9 cellular contexts compared by ENCODE assay signal in genomic region chr12:27549231-27549800, GRCh38. TPM values are rescaled to one million over a fixed set of nuclear protein-coding genes. Genes with fewer than 3 reads are reported as not detected.
DNase-seq lines count a peak whose midpoint lies in the region; ATAC-seq and TF ChIP-seq lines count a peak whose summit lies in the region.
"Had no signal": no experiment of that assay in that cellular context is flagged by ENCODE, and none has a peak within 500 bp of the region (broad histone marks: within the 10 kb centered on the region; RNA-seq: fewer than 3 reads in every experiment).

No MANE protein-coding gene starts in this region.

- peaks cover 15 to 48% (median 26%) of the 10 kb centered on the region in 6 donors for H3K4me1 ChIP-seq in spleen
- peaks cover 0 to 3% of the 10 kb centered on the region in 2 donors for H3K4me1 ChIP-seq in neuronal stem cell (ENCODE audit: control insufficient read depth in 2 of 2, insufficient read depth in 1 of 2, low read depth in 1 of 2, low read length in 2 of 2)

- H3K14ac ChIP-seq in neuronal stem cell (ENCODE audit: low read length) = no peak overlapping the region

- peaks cover 2% of the 10 kb centered on the region for H3K79me1 ChIP-seq in neuronal stem cell (ENCODE audit: low read depth, low read length)

- TF ChIP-seq CTCF in spleen (IDR thresholded peaks at IDR 0.05 in 8 of 11, conservative IDR thresholded peaks at IDR 0.05 in 3 of 11) = no peak

- H3K4me3 Mint-ChIP-seq in activated T-helper 17 cell treated with anti-CD3 and anti-CD28 coated beads, Interleukin-2, amount 50 U/mL, for 72 hours = peak overlapping the region; percentile 10

- no peak overlapping the region for H2AFZ ChIP-seq in neuronal stem cell (ENCODE audit: low read length)

- no peak overlapping the region for H2BK5ac ChIP-seq in neuronal stem cell (ENCODE audit: low read length)

- H3K4me2 ChIP-seq in neuronal stem cell (ENCODE audit: insufficient read depth, low read length, poor library complexity, severe bottlenecking) = no peak overlapping the region

- DNase-seq in H4 (ENCODE audit: low spot score) = peak; percentile 58
- DNase-seq in left ventricle myocardium superior = no peak
- no peak for DNase-seq in spleen
- no peak for DNase-seq in activated naive CD4-positive, alpha-beta T cell treated with anti-CD3 and anti-CD28 coated beads, Interleukin-2, amount 50 U/mL, for 16 hours
- no peak for DNase-seq in activated T-cell treated with anti-CD3 and anti-CD28 coated beads, Interleukin-2, amount 50 U/mL, for 48 hours
- no peak for DNase-seq in neuronal stem cell (ENCODE audit: low spot score)
- DNase-seq: activated CD4-positive, alpha-beta T cell treated with anti-CD3 and anti-CD28 coated beads, Interleukin-2, amount 50 U/mL, for 48 hours had no signal

- peaks cover 9% of the 10 kb centered on the region for H3K27me3 Mint-ChIP-seq in activated T-helper 17 cell treated with anti-CD3 and anti-CD28 coated beads, Interleukin-2, amount 50 U/mL, for 72 hours

- no peaks in the 10 kb centered on the region for H3K36me3 Mint-ChIP-seq in activated T-helper 17 cell treated with anti-CD3 and anti-CD28 coated beads, Interleukin-2, amount 50 U/mL, for 72 hours (ENCODE audit: low read depth)

- H3K4me3 ChIP-seq in spleen (peak overlapping the region in 1 of 8 donors; percentile 11), neuronal stem cell (ENCODE audit: low read length in 2 of 2) (no peak overlapping the region)

- TF ChIP-seq POLR2A in spleen (IDR thresholded peaks at IDR 0.05) = no peak

- H2BK120ac ChIP-seq in neuronal stem cell (ENCODE audit: low read depth, low read length) = no peak overlapping the region

- H3K4me1 Mint-ChIP-seq in activated T-helper 17 cell treated with anti-CD3 and anti-CD28 coated beads, Interleukin-2, amount 50 U/mL, for 72 hours = peaks cover 19% of the 10 kb centered on the region

- H3K27me3 ChIP-seq in spleen (replicated peaks in 1 of 7) = no peaks in the 10 kb centered on the region
- H3K27me3 ChIP-seq in neuronal stem cell (ENCODE audit: control insufficient read depth in 3 of 3, insufficient read depth in 3 of 3, low read depth in 1 of 3, low read length in 3 of 3) = no peaks in the 10 kb centered on the region

- H2BK12ac ChIP-seq in neuronal stem cell (ENCODE audit: low read length) = no peak overlapping the region

- H3K27ac ChIP-seq in spleen (peak overlapping the region in 6 of 8 donors; percentile 65 to 82 (median 72)), neuronal stem cell (replicated peaks; ENCODE audit: low read length) (no peak overlapping the region)

- H3K9me3 ChIP-seq in spleen (no peaks in the 10 kb centered on the region), neuronal stem cell (replicated peaks in 1 of 2; ENCODE audit: control insufficient read depth in 2 of 2, insufficient read depth in 1 of 2, low read depth in 1 of 2, low read length in 2 of 2) (no peaks in the 10 kb centered on the region)

- H2AK5ac ChIP-seq in neuronal stem cell (ENCODE audit: low read depth, low read length) = no peak overlapping the region

- peak; percentile 49 for ATAC-seq in activated T-helper 17 cell treated with anti-CD3 and anti-CD28 coated beads, Interleukin-2, amount 50 U/mL, for 72 hours (replicated peaks)
- ATAC-seq in left ventricle myocardium superior (peak; percentile 39), HG03045 (IDR thresholded peaks at IDR 0.05; ENCODE audit: unreplicated experiment) (no peak)

- H3K27ac Mint-ChIP-seq in activated T-helper 17 cell treated with anti-CD3 and anti-CD28 coated beads, Interleukin-2, amount 50 U/mL, for 72 hours = peak overlapping the region; percentile 35

- H3K23ac ChIP-seq in neuronal stem cell (ENCODE audit: low read depth, low read length, poor library complexity) = no peak overlapping the region

- intact Hi-C loops in left ventricle myocardium superior (cut with micrococcal nuclease) (no loop called here), spleen (cut with DNase I; ENCODE audit: low total_unique reads) (no loop called here)

- no peak overlapping the region for H4K8ac ChIP-seq in neuronal stem cell (ENCODE audit: low read depth, low read length)

- no peaks in the 10 kb centered on the region for H3K9me3 Mint-ChIP-seq in activated T-helper 17 cell treated with anti-CD3 and anti-CD28 coated beads, Interleukin-2, amount 50 U/mL, for 72 hours

- H3K4ac ChIP-seq in neuronal stem cell (ENCODE audit: low read length) = no peak overlapping the region

- no peak overlapping the region for H4K91ac ChIP-seq in neuronal stem cell (ENCODE audit: low read depth, low read length, poor library complexity)

- H3K9ac ChIP-seq in neuronal stem cell (ENCODE audit: low read depth, low read length, poor library complexity) = no peak overlapping the region

- 21 to 37% (median 28%) methylated on average over 8 of the region's 8 CpGs for WGBS in spleen, 5 donors
- no CpG with 5 or more reads among the region's 8 CpGs for WGBS in neuronal stem cell (ENCODE audit: extremely low coverage in 2 of 2, insufficient read length in 2 of 2, insufficient replicate concordance in 1 of 2), 2 donors

- H2BK15ac ChIP-seq in neuronal stem cell (ENCODE audit: low read length) = no peak overlapping the region

- H3K36me3 ChIP-seq in spleen (no peaks in the 10 kb centered on the region), neuronal stem cell (replicated peaks in 1 of 2; ENCODE audit: control insufficient read depth in 2 of 2, insufficient read depth in 2 of 2, low read length in 2 of 2) (no peaks in the 10 kb centered on the region)

- no peak overlapping the region for H3K18ac ChIP-seq in neuronal stem cell (ENCODE audit: low read length)

RNA-seq across cellular contexts. Expression of gene PPFIBP1, which starts 25.3 kb away (rescaled TPM):
- 15.4 and 15.9 TPM in 2 replicates for total RNA-seq in H4 (2014; rRNA removed; shearing (Covaris generic))
- 10 to 100 TPM; 13.8 to 21.8 TPM for total RNA-seq in activated T-helper 17 cell treated with anti-CD3 and anti-CD28 coated beads, Interleukin-2, amount 50 U/mL, for 72 hours
- total RNA-seq in left ventricle myocardium superior (332 TPM), spleen (100 to 1,000 TPM in 5 of 7 donors, 10 to 100 TPM in 2; 71.4 to 182 (median 121) TPM)
- polyA plus RNA-seq in spleen = 10 to 100 TPM in 1 of 3 donors, 1 to 10 TPM in 2; 3.7 to 10.7 (median 4.1) TPM
- polyA plus RNA-seq in neuronal stem cell (2013, experiment 1 of 2) = 16.9 TPM
- polyA plus RNA-seq in neuronal stem cell (2013, experiment 2 of 2) = 16.6 TPM
